8 cellular contexts compared by ENCODE assay signal in genomic region chr9:104968025-104968982, GRCh38. TPM values are rescaled to one million over a fixed set of nuclear protein-coding genes. Genes with fewer than 3 reads are reported as not detected.
A peak's percentile ranks its signal among the peaks of the same experiment; 100 is the strongest.
DNase-seq lines count a peak whose midpoint lies in the region; ATAC-seq and TF ChIP-seq lines count a peak whose summit lies in the region.

No MANE protein-coding gene starts in this region.

- H3K27me3 Mint-ChIP-seq in WTC11 (ENCODE audit: low read depth) (peaks cover 3% of the 10 kb centered on the region; the same call in 1 of the 2 replicates), immature natural killer cell (ENCODE audit: low read depth in 3 of 3) (peaks cover 5 to 10% (median 8%) of the 10 kb centered on the region in 3 donors)

- BruUV-seq in mammary epithelial cell (replicated peaks; lab: Mats Ljungman, UMichigan), result no TSS peak

- no peaks in the 10 kb centered on the region for H3K36me3 Mint-ChIP-seq in WTC11
- H3K36me3 Mint-ChIP-seq in immature natural killer cell, result peaks cover 0 to 3% (median 0%) of the 10 kb centered on the region in 3 donors

- H3K27ac Mint-ChIP-seq in WTC11 (peak overlapping the region; percentile 63), immature natural killer cell (peak overlapping the region; percentile 78 to 91 (median 87))

- peak overlapping the region; percentile 68 for H3K27ac ChIP-seq in ACC112 (ENCODE audit: low read depth, low read length)
- H3K27ac ChIP-seq in mammary epithelial cell (ENCODE audit: insufficient read depth, low read depth, low read length), result no peak overlapping the region
- H3K27ac ChIP-seq in smooth muscle cell (ENCODE audit: low read depth), result peak overlapping the region; percentile 94

- H3K9me3 ChIP-seq in mammary epithelial cell (replicated peaks; ENCODE audit: insufficient read depth, low read length) (no peaks in the 10 kb centered on the region), smooth muscle cell (replicated peaks; ENCODE audit: low read depth) (no peaks in the 10 kb centered on the region)

- DNase-seq in NCI-H2227 (lab: John Stamatoyannopoulos, UW; ENCODE audit: unreplicated experiment) (peak; percentile 90), WTC11 (ENCODE audit: low spot score) (peak; percentile 86), mammary epithelial cell (peak; percentile 71), immature natural killer cell (peak; percentile 87 to 90 (median 88)), smooth muscle cell (lab: John Stamatoyannopoulos, UW; ENCODE audit: unreplicated experiment) (peak; percentile 95)

- H3K4me3 ChIP-seq in ACC112 (ENCODE audit: low read depth, low read length) (peak overlapping the region; percentile 84), mammary epithelial cell (replicated peaks in 1 of 3; ENCODE audit: insufficient read depth in 1 of 3, low read depth in 2 of 3, low read length in 3 of 3) (peak overlapping the region; percentile 63 to 93 (median 72)), smooth muscle cell (peak overlapping the region; percentile 88)

- no peaks in the 10 kb centered on the region for H3K27me3 ChIP-seq in ACC112 (ENCODE audit: insufficient read depth, low read length)
- H3K27me3 ChIP-seq in mammary epithelial cell (ENCODE audit: insufficient read depth, low read length), result no peaks in the 10 kb centered on the region
- no peaks in the 10 kb centered on the region for H3K27me3 ChIP-seq in smooth muscle cell (ENCODE audit: low read depth)

- dilution Hi-C loops in mammary epithelial cell (cut with HindIII; ENCODE audit: low sequenced_read_pairs), result no loop called here

- H3K4me1 ChIP-seq in ACC112 (ENCODE audit: control insufficient read depth, insufficient read depth, low read length, unreplicated experiment), result peaks cover 12% of the 10 kb centered on the region
- H3K4me1 ChIP-seq in mammary epithelial cell (ENCODE audit: insufficient read depth, low read length), result peaks cover 8% of the 10 kb centered on the region
- peaks cover 4% of the 10 kb centered on the region for H3K4me1 ChIP-seq in smooth muscle cell (ENCODE audit: low read depth)

- no peaks in the 10 kb centered on the region for H3K36me3 ChIP-seq in ACC112 (ENCODE audit: insufficient read depth, low read length)
- H3K36me3 ChIP-seq in mammary epithelial cell (ENCODE audit: insufficient read depth, low read length), result no peaks in the 10 kb centered on the region
- H3K36me3 ChIP-seq in smooth muscle cell (ENCODE audit: low read depth), result no peaks in the 10 kb centered on the region

- H3K9ac ChIP-seq in mammary epithelial cell (ENCODE audit: insufficient read depth, low read length), result peak overlapping the region; percentile 45
- H3K9ac ChIP-seq in smooth muscle cell (ENCODE audit: low read depth), result peak overlapping the region; percentile 93

- CTCF ChIA-PET in WTC11 (lab: Charles Lee) (interaction anchor here (0.6 to 2.9 kb wide), 8 partner anchors 13 to 277 kb away, joined by 3 to 21 read pairs (median 4); partner anchors contain the start of gene SLC44A1), mammary epithelial cell (lab: Charles Lee; ENCODE audit: low non-redundant PET) (no interaction called here)

- ATAC-seq in GM18868 (IDR thresholded peaks at IDR 0.05; ENCODE audit: unreplicated experiment) (peak; percentile 99), HG03135 (IDR thresholded peaks at IDR 0.05; ENCODE audit: unreplicated experiment) (peak; percentile 99), WTC11 (peak; percentile 84)

- TF ChIP-seq CTCF in WTC11 (IDR thresholded peaks at IDR 0.05) (no peak), mammary epithelial cell (conservative IDR thresholded peaks at IDR 0.05 in 1 of 2, IDR thresholded peaks at IDR 0.05 in 1 of 2; ENCODE audit: extremely low read depth in 1 of 2, insufficient read depth in 1 of 2, low read depth in 1 of 2, low read length in 2 of 2) (no peak), smooth muscle cell (IDR thresholded peaks at IDR 0.05; ENCODE audit: borderline replicate concordance, insufficient read depth, poor library complexity, severe bottlenecking) (no peak)

- 5% methylated on average over 23 of the region's 50 CpGs for WGBS in mammary epithelial cell (ENCODE audit: low coverage, missing lambda C conversion rate)
- 1% methylated on average over 49 of the region's 50 CpGs for WGBS in smooth muscle cell (ENCODE audit: low lambda C conversion rate)

- POLR2A ChIA-PET in WTC11 (lab: Charles Lee), result interaction anchor here (0.5 to 3.9 kb wide), 10 partner anchors 13 to 276 kb away, joined by 3 to 57 read pairs (median 3); partner anchors contain the start of genes ABCA1 and SLC44A1

- H3K4me1 Mint-ChIP-seq in WTC11 (peaks cover 33% of the 10 kb centered on the region), immature natural killer cell (peaks cover 11 to 12% of the 10 kb centered on the region in 2 donors)

- H3F3A ChIP-seq in smooth muscle cell (ENCODE audit: low read depth), result peaks cover 3% of the 10 kb centered on the region

- H3K9me3 Mint-ChIP-seq in WTC11 (no peaks in the 10 kb centered on the region), immature natural killer cell (no peaks in the 10 kb centered on the region)

- no peaks in the 10 kb centered on the region for H3K79me2 ChIP-seq in ACC112 (ENCODE audit: control insufficient read depth, insufficient read depth, low read length, unreplicated experiment)
- H3K79me2 ChIP-seq in mammary epithelial cell (ENCODE audit: insufficient read depth, low read length), result no peaks in the 10 kb centered on the region
- no peaks in the 10 kb centered on the region for H3K79me2 ChIP-seq in smooth muscle cell (ENCODE audit: low read depth)

- in situ Hi-C loops in mammary epithelial cell (cut with MboI; ENCODE audit: low sequenced_read_pairs in 2 of 2), result loop anchor here in 1 of 2 donors (5.0 kb wide), 1 partner anchor 41 kb away; the partner anchor contains the start of gene ABCA1

- H4K20me1 ChIP-seq in mammary epithelial cell (ENCODE audit: insufficient read depth, low read length) (no peaks in the 10 kb centered on the region), smooth muscle cell (ENCODE audit: low read depth) (no peaks in the 10 kb centered on the region)

- intact Hi-C loops in mammary epithelial cell (cut with micrococcal nuclease), result loop anchor here (1.0 to 5.0 kb wide), 3 partner anchors 40 to 184 kb away; partner anchors contain the start of gene ABCA1

- H3K4me3 Mint-ChIP-seq in WTC11, result peak overlapping the region; percentile 95
- H3K4me3 Mint-ChIP-seq in immature natural killer cell, result peak overlapping the region; percentile 93 to 98 (median 95)

- H2AFZ ChIP-seq in ACC112 (ENCODE audit: low read length, unreplicated experiment), result peak overlapping the region; percentile 94
- H2AFZ ChIP-seq in mammary epithelial cell (ENCODE audit: low read depth, low read length), result peak overlapping the region; percentile 98
- H2AFZ ChIP-seq in smooth muscle cell (ENCODE audit: low read depth), result peak overlapping the region; percentile 98

- H3K4me2 ChIP-seq in mammary epithelial cell (ENCODE audit: insufficient read depth, low read depth, low read length), result peak overlapping the region; percentile 96
- peak overlapping the region; percentile 84 for H3K4me2 ChIP-seq in smooth muscle cell

TF ChIP-seq in WTC11, 78 proteins besides CTCF, POLR2A, EP300 and RAD21 (continues in another document):
- TF ChIP-seq ZNF671 (CRISPR knock-in tag; IDR thresholded peaks at IDR 0.05), result no peak
- no peak for TF ChIP-seq AFF4 (CRISPR knock-in tag; IDR thresholded peaks at IDR 0.05; ENCODE audit: borderline replicate concordance)
- no peak for TF ChIP-seq ZNF317 (CRISPR knock-in tag; IDR thresholded peaks at IDR 0.05; ENCODE audit: borderline replicate concordance, low read depth)
- no peak for TF ChIP-seq SMAD4 (CRISPR knock-in tag; IDR thresholded peaks at IDR 0.05)
- no peak for TF ChIP-seq ZNF121 (CRISPR knock-in tag; IDR thresholded peaks at IDR 0.05)
- no peak for TF ChIP-seq NR1H2 (CRISPR knock-in tag; IDR thresholded peaks at IDR 0.05)
- TF ChIP-seq KAT7 (CRISPR knock-in tag; IDR thresholded peaks at IDR 0.05; ENCODE audit: borderline replicate concordance), result no peak
- peak; percentile 64; the same call in 1 of the 2 replicates for TF ChIP-seq MAX (CRISPR knock-in tag; IDR thresholded peaks at IDR 0.05)

RNA-seq across cellular contexts. Expression of gene ABCA1, which starts 40.3 kb away (rescaled TPM):
- total RNA-seq in WTC11 (2021), result 4.6 to 7.8 TPM (median 5.8 TPM) in 3 replicates
- total RNA-seq in mammary epithelial cell, result 10 to 100 TPM; 22.5 to 48.2 TPM
- 5.7 TPM for polyA plus RNA-seq in mammary epithelial cell
- 31.9 TPM for polyA minus RNA-seq in mammary epithelial cell
- under 1 TPM in 2 of 3 donors, not detected in 1; 0.09 to 0.10 TPM for polyA plus RNA-seq in immature natural killer cell
- 29.6 and 29.8 TPM in 2 replicates for total RNA-seq in smooth muscle cell
- polyA plus RNA-seq in smooth muscle cell, result 2.8 and 2.9 TPM in 2 replicates
